Comparison of ENCODE assay signal across 9 cellular contexts in genomic region chr15:37289109-37289765, GRCh38.
A peak's percentile ranks its signal among the peaks of the same experiment; 100 is the strongest.
DNase-seq lines count a peak whose midpoint lies in the region; ATAC-seq, FAIRE-seq and TF ChIP-seq lines count a peak whose summit lies in the region.
"Had no signal": no experiment of that assay in that cellular context is flagged by ENCODE, and none has a peak within 500 bp of the region (broad histone marks: within the 10 kb centered on the region; RNA-seq: fewer than 3 reads in every experiment).

No MANE protein-coding gene starts in this region.

- H2AFZ ChIP-seq in MM.1S (ENCODE audit: low read length): no peak overlapping the region

- DNase-seq in ELF-1 (ENCODE audit: low read depth, low spot score) (peak; percentile 36), MM.1S (peak; percentile 36), bronchial epithelial cell (ENCODE audit: low read depth) (peak; percentile 18), upper lobe of right lung (no peak), sciatic nerve (ENCODE audit: low spot score) (no peak)
- DNase-seq in activated naive CD4-positive, alpha-beta T cell treated with anti-CD3 and anti-CD28 coated beads, Interleukin-2, amount 50 U/mL, for 16 hours: no peak
- DNase-seq in activated CD4-positive, alpha-beta memory T cell treated with anti-CD3 and anti-CD28 coated beads, Interleukin-2, amount 10 ng/mL, durations not matched to agents 7 days and 5 days: no peak

- no peak for FAIRE-seq in bronchial epithelial cell (lab: Jason Lieb, UNC)

- no peak overlapping the region for H3K9ac ChIP-seq in MM.1S (ENCODE audit: low read length)

- H3K9me3 Mint-ChIP-seq in nephron: peaks cover 5% of the 10 kb centered on the region
- peaks cover 7% of the 10 kb centered on the region for H3K9me3 Mint-ChIP-seq in activated CD4-positive, alpha-beta memory T cell treated with anti-CD3 and anti-CD28 coated beads, Interleukin-2, amount 10 ng/mL, durations not matched to agents 7 days and 5 days

- H3K9me3 ChIP-seq in MM.1S (replicated peaks; ENCODE audit: insufficient read depth, low read length) (no peaks in the 10 kb centered on the region), upper lobe of right lung (no peaks in the 10 kb centered on the region)

- H4K20me1 ChIP-seq in MM.1S (ENCODE audit: insufficient read depth, low read length): no peaks in the 10 kb centered on the region

- H3K4me3 ChIP-seq in MM.1S (ENCODE audit: low read length) (no peak overlapping the region), bronchial epithelial cell (ENCODE audit: low read depth, low read length) (no peak overlapping the region), upper lobe of right lung (no peak overlapping the region)

- H3K4me1 ChIP-seq in MM.1S (ENCODE audit: low read length) (no peaks in the 10 kb centered on the region), upper lobe of right lung (no peaks in the 10 kb centered on the region)

- no peaks in the 10 kb centered on the region for H3K4me1 Mint-ChIP-seq in nephron
- no peaks in the 10 kb centered on the region for H3K4me1 Mint-ChIP-seq in activated CD4-positive, alpha-beta memory T cell treated with anti-CD3 and anti-CD28 coated beads, Interleukin-2, amount 10 ng/mL, durations not matched to agents 7 days and 5 days

- no peak overlapping the region for H3K4me2 ChIP-seq in MM.1S (ENCODE audit: low read depth, low read length)

- H3F3A ChIP-seq in MM.1S (ENCODE audit: insufficient read depth, low read length): no peaks in the 10 kb centered on the region

- H3K27ac ChIP-seq in MM.1S (ENCODE audit: low read length) (no peak overlapping the region), upper lobe of right lung (no peak overlapping the region)

- no peak overlapping the region for H3K4me3 Mint-ChIP-seq in nephron
- no peak overlapping the region for H3K4me3 Mint-ChIP-seq in activated CD4-positive, alpha-beta memory T cell treated with anti-CD3 and anti-CD28 coated beads, Interleukin-2, amount 10 ng/mL, durations not matched to agents 7 days and 5 days
- H3K4me3 Mint-ChIP-seq: activated T-helper 1 cell treated with anti-CD3 and anti-CD28 coated beads, Interleukin-12 subunit alpha, Interleukin-12 subunit beta, Interleukin-2, Interleukin-4 antibody, amounts not matched to agents 30 ng/mL and 10 ng/mL and 1 ng/mL, durations not matched to agents 14 hours and 24 hours and 36 hours had no signal

- POLR2A ChIA-PET in activated CD4-positive, alpha-beta memory T cell treated with anti-CD3 and anti-CD28 coated beads, Interleukin-2, amount 10 ng/mL, durations not matched to agents 7 days and 5 days (lab: Charles Lee): no interaction called here

- TF ChIP-seq CTCF in MM.1S (IDR thresholded peaks at IDR 0.05; ENCODE audit: low read length) (peak; percentile 39), bronchial epithelial cell (IDR thresholded peaks at IDR 0.05; ENCODE audit: insufficient read depth, low read length, severe bottlenecking) (peak; percentile 28), nephron (IDR thresholded peaks at IDR 0.05; ENCODE audit: unreplicated experiment in 3 of 3) (peak in 2 of 3 experiments; percentile 19), upper lobe of right lung (IDR thresholded peaks at IDR 0.05) (no peak)

- no peak overlapping the region for H3K27ac Mint-ChIP-seq in nephron
- H3K27ac Mint-ChIP-seq in activated CD4-positive, alpha-beta memory T cell treated with anti-CD3 and anti-CD28 coated beads, Interleukin-2, amount 10 ng/mL, durations not matched to agents 7 days and 5 days: no peak overlapping the region
- H3K27ac Mint-ChIP-seq: activated T-helper 1 cell treated with anti-CD3 and anti-CD28 coated beads, Interleukin-12 subunit alpha, Interleukin-12 subunit beta, Interleukin-2, Interleukin-4 antibody, amounts not matched to agents 30 ng/mL and 10 ng/mL and 1 ng/mL, durations not matched to agents 14 hours and 24 hours and 36 hours had no signal

- H3K36me3 Mint-ChIP-seq in nephron (ENCODE audit: low read depth): no peaks in the 10 kb centered on the region
- H3K36me3 Mint-ChIP-seq in activated CD4-positive, alpha-beta memory T cell treated with anti-CD3 and anti-CD28 coated beads, Interleukin-2, amount 10 ng/mL, durations not matched to agents 7 days and 5 days (ENCODE audit: low read depth): no peaks in the 10 kb centered on the region

- CTCF ChIA-PET in activated CD4-positive, alpha-beta memory T cell treated with anti-CD3 and anti-CD28 coated beads, Interleukin-2, amount 10 ng/mL, durations not matched to agents 7 days and 5 days (lab: Charles Lee): no interaction called here

- intact Hi-C loops in upper lobe of right lung (cut with DNase I): no loop called here
- intact Hi-C loops in sciatic nerve (cut with DNase I): no loop called here

- no peaks in the 10 kb centered on the region for H3K9me2 ChIP-seq in MM.1S (replicated peaks; ENCODE audit: insufficient read depth, low read length)

- H3K27me3 ChIP-seq in MM.1S (replicated peaks; ENCODE audit: insufficient read depth, low read length): no peaks in the 10 kb centered on the region
- no peaks in the 10 kb centered on the region for H3K27me3 ChIP-seq in bronchial epithelial cell (ENCODE audit: control insufficient read depth, insufficient read depth, low read length)
- no peaks in the 10 kb centered on the region for H3K27me3 ChIP-seq in upper lobe of right lung

- no peaks in the 10 kb centered on the region for H3K36me3 ChIP-seq in MM.1S (replicated peaks; ENCODE audit: insufficient read depth, low read length)
- no peaks in the 10 kb centered on the region for H3K36me3 ChIP-seq in bronchial epithelial cell (ENCODE audit: control insufficient read depth, insufficient read depth, low read length)
- H3K36me3 ChIP-seq in upper lobe of right lung: no peaks in the 10 kb centered on the region

- ATAC-seq in upper lobe of right lung: no peak
- ATAC-seq in sciatic nerve: no peak

- no peaks in the 10 kb centered on the region for H3K27me3 Mint-ChIP-seq in nephron (ENCODE audit: low read depth)
- H3K27me3 Mint-ChIP-seq in activated CD4-positive, alpha-beta memory T cell treated with anti-CD3 and anti-CD28 coated beads, Interleukin-2, amount 10 ng/mL, durations not matched to agents 7 days and 5 days: no peaks in the 10 kb centered on the region

- no peaks in the 10 kb centered on the region for H3K79me2 ChIP-seq in MM.1S (ENCODE audit: low read length)

Comparison
In these comparisons a context has a peak if more than half of its experiments do, and no peak if none do; other contexts are left out.
1. DNase-seq: peak in ELF-1 (single experiment), MM.1S (single experiment) and bronchial epithelial cell (single experiment); none in activated naive CD4-positive, alpha-beta T cell treated with anti-CD3 and anti-CD28 coated beads, Interleukin-2, amount 50 U/mL, for 16 hours (single experiment), upper lobe of right lung (single experiment), sciatic nerve (single experiment) and activated CD4-positive, alpha-beta memory T cell treated with anti-CD3 and anti-CD28 coated beads, Interleukin-2, amount 10 ng/mL, durations not matched to agents 7 days and 5 days (single experiment).